ENCODE assay signal across 1 cellular context in genomic region chr2:102806250-102806837, GRCh38.
TF ChIP-seq lines count a peak whose summit lies in the region.

No MANE protein-coding gene starts in this region.

TF ChIP-seq in GM12878, 131 proteins besides CTCF, POLR2A, EP300 and RAD21 (continued from another document):
- no peak for TF ChIP-seq ZBTB33 (IDR thresholded peaks at IDR 0.05)
- no peak for TF ChIP-seq USF1 (IDR thresholded peaks at IDR 0.05; ENCODE audit: borderline replicate concordance, extremely low read length, insufficient read depth, low read depth, low read length)
- no peak for TF ChIP-seq E2F8 (IDR thresholded peaks at IDR 0.05; ENCODE audit: low read depth, partially characterized antibody)
- peak; percentile 60; the same call in 1 of the 2 replicates for TF ChIP-seq SMC3 (IDR thresholded peaks at IDR 0.05; ENCODE audit: borderline replicate concordance, low read length)
- no peak for TF ChIP-seq PML (IDR thresholded peaks at IDR 0.05; ENCODE audit: low read length)
- no peak for TF ChIP-seq WRNIP1 (IDR thresholded peaks at IDR 0.05; ENCODE audit: borderline replicate concordance, low read depth, low read length)
- TF ChIP-seq YY1 (IDR thresholded peaks at IDR 0.05; ENCODE audit: low read depth, low read length) = 0 out of 2 replicates have a peak, but pooled peaks have one; percentile 34
- TF ChIP-seq SREBF1 (IDR thresholded peaks at IDR 0.05; ENCODE audit: low read length) = no peak
- TF ChIP-seq ELK1 (IDR thresholded peaks at IDR 0.05; ENCODE audit: low read depth, low read length) = no peak
TF ChIP-seq in GM12878: peak in this region for 2.
